ENCODE assay signal across 15 cellular contexts in the genomic region with DNA sequence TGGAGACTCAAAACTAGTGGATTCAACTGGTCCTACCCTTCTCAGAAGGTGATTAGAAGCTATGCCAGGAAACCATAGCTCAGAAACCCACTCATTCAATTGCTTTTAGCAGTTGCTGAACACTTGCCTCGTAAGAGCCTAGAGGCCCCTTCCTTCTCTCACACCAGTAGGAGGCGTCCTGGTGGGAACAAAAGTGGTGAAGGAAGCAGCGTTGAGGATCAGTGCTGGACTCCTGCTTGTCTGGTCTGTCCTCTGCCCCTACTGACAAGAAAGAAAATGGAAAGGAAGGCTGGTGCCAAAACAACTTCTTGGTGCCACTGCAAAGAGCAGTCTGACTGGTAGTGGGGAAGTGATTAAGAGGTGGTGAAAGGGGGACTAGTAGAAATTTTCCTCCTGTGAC.
DNase-seq lines count a peak whose midpoint lies in the region; ATAC-seq, FAIRE-seq and TF ChIP-seq lines count a peak whose summit lies in the region.
"Had no signal": no experiment of that assay in that cellular context is flagged by ENCODE, and none has a peak within 500 bp of the region (broad histone marks: within the 10 kb centered on the region; RNA-seq: fewer than 3 reads in every experiment).

No MANE protein-coding gene starts in this region.

- POLR2A ChIA-PET in GM12878 (lab: Charles Lee) = no interaction called here

- H2BK120ac ChIP-seq in mesendoderm (ENCODE audit: low read depth, low read length) = no peak overlapping the region

- no peak for TF ChIP-seq RAD21 in GM12878 (IDR thresholded peaks at IDR 0.05; ENCODE audit: insufficient read depth, low read depth, low read length)

- H4K20me1 ChIP-seq in GM12878 (ENCODE audit: control insufficient read depth, insufficient read depth) = no peaks in the 10 kb centered on the region

- H2BK15ac ChIP-seq in mesendoderm (replicated peaks; ENCODE audit: low read depth) = no peak overlapping the region

- no peak overlapping the region for H3K9ac ChIP-seq in GM12878 (ENCODE audit: control insufficient read depth, insufficient read depth, low read length)
- no peak overlapping the region for H3K9ac ChIP-seq in mesendoderm (ENCODE audit: low read length)

- no peak overlapping the region for H4K5ac ChIP-seq in mesendoderm (ENCODE audit: low read length)

- no peaks in the 10 kb centered on the region for H3K9me3 ChIP-seq in GM12878 (replicated peaks; ENCODE audit: control insufficient read depth, insufficient read depth, low read length)
- H3K9me3 ChIP-seq: esophagus muscularis mucosa, stomach had no signal

- H3K27me3 ChIP-seq in GM12878 (replicated peaks in 1 of 2; ENCODE audit: control insufficient read depth in 2 of 2, insufficient read depth in 2 of 2, low read length in 1 of 2) (no peaks in the 10 kb centered on the region), mesendoderm (ENCODE audit: insufficient read depth, low read length, poor library complexity) (no peaks in the 10 kb centered on the region)
- H3K27me3 ChIP-seq: cardiac muscle cell, esophagus muscularis mucosa, stomach had no signal

- TF ChIP-seq POLR2A in GM12878 (IDR thresholded peaks at IDR 0.05; ENCODE audit: low read depth, low read length) = no peak

- H3K36me3 ChIP-seq in GM12878 (ENCODE audit: control insufficient read depth in 2 of 2, insufficient read depth in 2 of 2, low read length in 1 of 2) (no peaks in the 10 kb centered on the region), mesendoderm (ENCODE audit: control insufficient read depth, insufficient read depth, low read length) (no peaks in the 10 kb centered on the region)
- H3K36me3 ChIP-seq: cardiac muscle cell, esophagus muscularis mucosa, stomach had no signal

- peaks cover 12% of the 10 kb centered on the region for H3K4me1 ChIP-seq in GM12878 (ENCODE audit: control insufficient read depth, insufficient read depth, low read length)
- H3K4me1 ChIP-seq in mesendoderm (ENCODE audit: control insufficient read depth, low read depth, low read length) = no peaks in the 10 kb centered on the region

- no TSS peak for BruUV-seq in GM12878 (replicated peaks; lab: Mats Ljungman, UMichigan)

- RAD21 ChIA-PET in GM12878 (lab: Charles Lee; ENCODE audit: unreplicated experiment) = no interaction called here

- intact Hi-C loops in GM12878 (cut with micrococcal nuclease; ENCODE audit: unreplicated experiment) = loop anchor here (10.0 kb wide), 1 partner anchor 444 kb away; no protein-coding TSS in a partner anchor

- peak; percentile 40; the same call in 1 of the 3 replicates for ATAC-seq in GM12878
- ATAC-seq: T-helper 17 cell had no signal

- H3K4me2 ChIP-seq in GM12878 (ENCODE audit: control insufficient read depth, insufficient read depth) = no peak overlapping the region
- H3K4me2 ChIP-seq in mesendoderm (ENCODE audit: low read length) = no peak overlapping the region

- H4K8ac ChIP-seq in mesendoderm (ENCODE audit: low read depth, low read length) = no peak overlapping the region

- FAIRE-seq in GM12878 (lab: Jason Lieb, UNC) = no peak

- H3K56ac ChIP-seq in mesendoderm (ENCODE audit: low read length) = no peak overlapping the region

- no peak overlapping the region for H2AK5ac ChIP-seq in mesendoderm (ENCODE audit: low read length)

- no peak for TF ChIP-seq EP300 in GM12878 (IDR thresholded peaks at IDR 0.05; ENCODE audit: borderline replicate concordance in 1 of 2, control insufficient read depth in 1 of 2, low read depth in 2 of 2, low read length in 2 of 2)

- 28% methylated on average over 3 of the region's 3 CpGs for WGBS in GM12878 (ENCODE audit: insufficient coverage, insufficient replicate concordance, low lambda C conversion rate, missing lambda C conversion rate)
- no CpG with 5 or more reads among the region's 3 CpGs for WGBS in mesendoderm (ENCODE audit: extremely low coverage, insufficient coverage, low lambda C conversion rate)

- no peak overlapping the region for H2BK5ac ChIP-seq in mesendoderm (ENCODE audit: low read length)

- H3K23ac ChIP-seq in mesendoderm (ENCODE audit: low read length) = no peak overlapping the region

- SMC1A ChIA-PET in GM12878 (lab: Charles Lee; ENCODE audit: uncharacterized antibody, unreplicated experiment) = no interaction called here

- no peak overlapping the region for H2AFZ ChIP-seq in GM12878 (ENCODE audit: control insufficient read depth, low read depth, low read length)

- in situ Hi-C loops in KBM-7 (cut with MboI; ENCODE audit: low pct_unique_long_range_greater_than_20kb, low sequenced_read_pairs) = no loop called here
- in situ Hi-C loops in GM12878 (cut with MboI) = no loop called here

- no peak overlapping the region for H3K4me3 ChIP-seq in GM12878
- H3K4me3 ChIP-seq in mesendoderm (ENCODE audit: low read length) = no peak overlapping the region
- H3K4me3 ChIP-seq: cardiac muscle cell, esophagus muscularis mucosa, stomach had no signal

- no peak overlapping the region for H3K18ac ChIP-seq in mesendoderm (ENCODE audit: low read length)

- H3K79me2 ChIP-seq in GM12878 (ENCODE audit: control insufficient read depth, insufficient read depth, low read length) (no peaks in the 10 kb centered on the region), mesendoderm (ENCODE audit: control insufficient read depth, insufficient read depth, low read length) (no peaks in the 10 kb centered on the region)

- DNase-seq in EH (ENCODE audit: low read depth) (peak; percentile 7), KBM-7 (peak; percentile 8), GM12878 (ENCODE audit: low read depth, low spot score) (no peak), mesendoderm (peak; percentile 91), COR-L47 (lab: John Stamatoyannopoulos, UW) (no peak), pons (ENCODE audit: low spot score) (no peak), NCI-H2107 (lab: John Stamatoyannopoulos, UW) (no peak)
- DNase-seq in activated T-cell treated with anti-CD3 and anti-CD28 coated beads, Interleukin-2, amount 50 U/mL, for 48 hours = no peak
- DNase-seq: activated naive CD4-positive, alpha-beta T cell treated with Interleukin-2 at 50 U/mL for 16 hours; NCI-H1436 treated with DMSO at 0.1 percent for 48 hours; stimulated activated CD4-positive, alpha-beta T cell treated with anti-CD3 and anti-CD28 coated beads, Interleukin-4, amount 100 ng/mL, for 4 hours; stomach; T-helper 17 cell had no signal

- no peaks in the 10 kb centered on the region for H3K79me1 ChIP-seq in mesendoderm (ENCODE audit: low read length)

- H3K27ac ChIP-seq in GM12878 (ENCODE audit: control insufficient read depth, insufficient read depth) (no peak overlapping the region), mesendoderm (ENCODE audit: low read depth, low read length) (no peak overlapping the region)
- H3K27ac ChIP-seq: cardiac muscle cell, esophagus muscularis mucosa, stomach had no signal

- CTCF ChIA-PET in GM12878 (lab: Yijun Ruan, JAX) = no interaction called here

- no peak overlapping the region for H3K4ac ChIP-seq in mesendoderm (ENCODE audit: low read depth, low read length)

- 0 out of 6 replicates have a peak, but pooled peaks of 1 of the 3 experiments have one; percentile 6 for TF ChIP-seq CTCF in GM12878 (IDR thresholded peaks at IDR 0.05 in 2 of 3, conservative IDR thresholded peaks at IDR 0.05 in 1 of 3; ENCODE audit: control insufficient read depth in 2 of 3, extremely low read depth in 1 of 3, insufficient read depth in 1 of 3, low read depth in 3 of 3, low read length in 3 of 3)

TF ChIP-seq in GM12878, 131 proteins besides CTCF, POLR2A, EP300 and RAD21:
- TF ChIP-seq EZH2 (IDR thresholded peaks at IDR 0.05; ENCODE audit: borderline replicate concordance, control insufficient read depth, low read depth, low read length) (no peak), SPI1 (IDR thresholded peaks at IDR 0.05; ENCODE audit: borderline replicate concordance, insufficient read depth, low read depth, low read length) (no peak), TCF3 (IDR thresholded peaks at IDR 0.05; ENCODE audit: borderline replicate concordance, insufficient read depth, low read depth, low read length) (no peak), PAX8 (IDR thresholded peaks at IDR 0.05) (no peak), POU2F2 (IDR thresholded peaks at IDR 0.05; ENCODE audit: borderline replicate concordance, low read depth, low read length) (no peak)

Comparison
In these comparisons a context has a peak if more than half of its experiments do, and no peak if none do; other contexts are left out.
1. DNase-seq: peak in EH (single experiment), KBM-7 (single experiment) and mesendoderm (single experiment); none in GM12878 (single experiment), activated T-cell treated with anti-CD3 and anti-CD28 coated beads, Interleukin-2, amount 50 U/mL, for 48 hours (0 of 2), COR-L47 (single experiment), pons (single experiment) and NCI-H2107 (single experiment).